Comparison of ENCODE assay signal across 1 cellular context in the genomic region with DNA sequence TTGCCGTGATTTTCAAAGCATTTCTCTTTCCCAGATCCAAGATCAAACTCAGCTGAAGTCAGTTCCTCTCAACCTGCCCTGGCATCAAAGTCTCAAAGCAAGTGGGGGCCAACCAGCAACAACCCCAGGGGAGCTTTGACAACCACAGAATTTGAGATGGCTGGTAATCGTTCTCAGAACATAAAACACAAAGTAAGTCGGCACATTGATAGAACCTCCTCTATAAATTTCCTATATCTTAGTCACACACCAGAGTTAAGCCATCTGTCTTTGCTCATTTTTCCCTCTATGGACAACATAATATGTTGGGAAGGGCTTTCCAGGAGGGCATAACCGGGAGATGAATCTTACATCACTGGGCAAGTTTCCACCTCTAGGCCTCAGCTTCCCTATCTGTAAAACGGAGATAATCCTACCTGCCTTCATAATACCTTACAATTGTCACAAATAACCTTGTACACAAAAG.
TF ChIP-seq lines count a peak whose summit lies in the region.

No MANE protein-coding gene starts in this region.

TF ChIP-seq in HepG2, 621 proteins besides CTCF, POLR2A, EP300 and RAD21:
- peak; percentile 17; the same call in 1 of the 2 replicates for TF ChIP-seq RBFOX2 (IDR thresholded peaks at IDR 0.05; ENCODE audit: low read depth, low read length)
- no peak for TF ChIP-seq RFXAP (CRISPR knock-in tag; IDR thresholded peaks at IDR 0.05; ENCODE audit: borderline replicate concordance)
